Comparison of ENCODE assay signal across 8 cellular contexts in genomic region chr1:12618661-12619395, GRCh38. TPM values are rescaled to one million over a fixed set of nuclear protein-coding genes. Genes with fewer than 3 reads are reported as not detected.
A peak's percentile ranks its signal among the peaks of the same experiment; 100 is the strongest.
DNase-seq lines count a peak whose midpoint lies in the region; ATAC-seq and TF ChIP-seq lines count a peak whose summit lies in the region.

No MANE protein-coding gene starts in this region.

- H3K79me2 ChIP-seq in MM.1S (ENCODE audit: low read length) = no peaks in the 10 kb centered on the region

- H3K4me1 ChIP-seq in MM.1S (ENCODE audit: low read length) (peaks cover 13% of the 10 kb centered on the region), mesodermal cell (ENCODE audit: control insufficient read depth, insufficient read depth, low read length, poor library complexity, severe bottlenecking) (peaks cover 33% of the 10 kb centered on the region)
- peaks cover 38% of the 10 kb centered on the region for H3K4me1 ChIP-seq in effector memory CD4-positive, alpha-beta T cell (ENCODE audit: control insufficient read depth, insufficient read depth, low read length, poor library complexity, severe bottlenecking)

- peak overlapping the region; percentile 93 for H2AFZ ChIP-seq in MM.1S (ENCODE audit: low read length)

- no peaks in the 10 kb centered on the region for H3K9me2 ChIP-seq in MM.1S (replicated peaks; ENCODE audit: insufficient read depth, low read length)

- peaks cover 35% of the 10 kb centered on the region for H3K36me3 Mint-ChIP-seq in activated CD8-positive, alpha-beta T cell treated with anti-CD3 and anti-CD28 coated beads for 36 hours (ENCODE audit: low read depth)

- H3K27ac ChIP-seq in MM.1S (ENCODE audit: low read length) (no peak overlapping the region), mesodermal cell (ENCODE audit: low read depth, low read length, severe bottlenecking) (peak overlapping the region; percentile 90)
- H3K27ac ChIP-seq in effector memory CD4-positive, alpha-beta T cell (ENCODE audit: insufficient read depth, low read length, poor library complexity, severe bottlenecking) = peak overlapping the region; percentile 79

- H3F3A ChIP-seq in MM.1S (ENCODE audit: insufficient read depth, low read length) = peaks cover 13% of the 10 kb centered on the region; the same call in 1 of the 2 replicates

- peak overlapping the region; percentile 99 for H3K27ac Mint-ChIP-seq in activated CD8-positive, alpha-beta T cell treated with anti-CD3 and anti-CD28 coated beads for 36 hours

- WGBS in mesodermal cell (ENCODE audit: insufficient coverage in 2 of 2), 2 experiments = 1 to 3% methylated on average over 14 to 21 of the region's 28 CpGs

- no peak overlapping the region for H3K9ac ChIP-seq in MM.1S (ENCODE audit: low read length)

- H3K27me3 ChIP-seq in MM.1S (replicated peaks; ENCODE audit: insufficient read depth, low read length) = peaks cover 31% of the 10 kb centered on the region
- no peaks in the 10 kb centered on the region for H3K27me3 ChIP-seq in effector memory CD4-positive, alpha-beta T cell (replicated peaks; ENCODE audit: control insufficient read depth, insufficient read depth, low read length, poor library complexity, severe bottlenecking)

- no peaks in the 10 kb centered on the region for H3K27me3 Mint-ChIP-seq in activated CD8-positive, alpha-beta T cell treated with anti-CD3 and anti-CD28 coated beads for 36 hours

- H3K4me1 Mint-ChIP-seq in activated CD8-positive, alpha-beta T cell treated with anti-CD3 and anti-CD28 coated beads for 36 hours (ENCODE audit: low read depth) = peaks cover 43% of the 10 kb centered on the region

- peak; percentile 31 for ATAC-seq in activated CD8-positive, alpha-beta T cell treated with anti-CD3 and anti-CD28 coated beads for 36 hours
- no peak for ATAC-seq in GM21723 (IDR thresholded peaks at IDR 0.05; ENCODE audit: unreplicated experiment)

- no peaks in the 10 kb centered on the region for H3K9me3 ChIP-seq in MM.1S (replicated peaks; ENCODE audit: insufficient read depth, low read length)
- H3K9me3 ChIP-seq in effector memory CD4-positive, alpha-beta T cell (ENCODE audit: control insufficient read depth, low read length) = no peaks in the 10 kb centered on the region
- no peaks in the 10 kb centered on the region for H3K9me3 ChIP-seq in mesodermal cell (ENCODE audit: control insufficient read depth, low read length)

- H3K4me3 Mint-ChIP-seq in activated CD8-positive, alpha-beta T cell treated with anti-CD3 and anti-CD28 coated beads for 36 hours = peak overlapping the region; percentile 96

- intact Hi-C loops in activated CD8-positive, alpha-beta T cell treated with anti-CD3 and anti-CD28 coated beads for 36 hours (cut with micrococcal nuclease) = loop anchor here (2.0 to 5.0 kb wide), 2 partner anchors 107 to 146 kb away; no protein-coding TSS in a partner anchor

- DNase-seq in DMS53 treated with DMSO at 0.1 percent for 48 hours (lab: John Stamatoyannopoulos, UW; ENCODE audit: unreplicated experiment) (peak; percentile 63), MM.1S (peak; percentile 21), DMS 273 treated with DMSO at 0.1 percent for 48 hours (lab: John Stamatoyannopoulos, UW) (no peak)
- DNase-seq in activated CD8-positive, alpha-beta T cell treated with anti-CD3 and anti-CD28 coated beads for 36 hours = peak; percentile 78
- DNase-seq in effector memory CD4-positive, alpha-beta T cell = peak; percentile 49 to 72 (median 67)
- peak; percentile 63 to 69 for DNase-seq in stimulated activated CD8-positive, alpha-beta memory T cell treated with anti-CD3 and anti-CD28 coated beads, Interleukin-15, amount 100 ng/mL, for 48 hours (ENCODE audit: low read depth in 2 of 2)

- H4K20me1 ChIP-seq in MM.1S (ENCODE audit: insufficient read depth, low read length) = no peaks in the 10 kb centered on the region

- no peaks in the 10 kb centered on the region for H3K9me3 Mint-ChIP-seq in activated CD8-positive, alpha-beta T cell treated with anti-CD3 and anti-CD28 coated beads for 36 hours

- peak overlapping the region; percentile 87 for H3K4me2 ChIP-seq in MM.1S (ENCODE audit: low read depth, low read length)

- H3K4me3 ChIP-seq in MM.1S (ENCODE audit: low read length) (peak overlapping the region; percentile 75), mesodermal cell (ENCODE audit: extremely low read depth, insufficient read depth, low read length, poor library complexity, severe bottlenecking) (peak overlapping the region; percentile 59)
- peak overlapping the region; percentile 96 for H3K4me3 ChIP-seq in effector memory CD4-positive, alpha-beta T cell (ENCODE audit: insufficient read depth, low read depth, low read length, poor library complexity, severe bottlenecking)

- CTCF ChIA-PET in activated CD8-positive, alpha-beta T cell treated with anti-CD3 and anti-CD28 coated beads for 36 hours (lab: Charles Lee) = interaction anchor here (0.7 to 6.4 kb wide), 28 partner anchors 17 to 494 kb away, joined by 3 to 34 read pairs (median 6); no protein-coding TSS in a partner anchor

- no peak for TF ChIP-seq CTCF in MM.1S (IDR thresholded peaks at IDR 0.05; ENCODE audit: low read length)
- no peak for TF ChIP-seq CTCF in activated CD8-positive, alpha-beta T cell treated with anti-CD3 and anti-CD28 coated beads for 36 hours (IDR thresholded peaks at IDR 0.05)

- H3K36me3 ChIP-seq in MM.1S (replicated peaks; ENCODE audit: insufficient read depth, low read length) (no peaks in the 10 kb centered on the region), mesodermal cell (ENCODE audit: control insufficient read depth, insufficient read depth, low read length) (no peaks in the 10 kb centered on the region)
- H3K36me3 ChIP-seq in effector memory CD4-positive, alpha-beta T cell (ENCODE audit: control insufficient read depth, insufficient read depth, low read length) = no peaks in the 10 kb centered on the region

- POLR2A ChIA-PET in activated CD8-positive, alpha-beta T cell treated with anti-CD3 and anti-CD28 coated beads for 36 hours (lab: Charles Lee) = interaction anchor here (0.6 to 5.6 kb wide), 15 partner anchors 14 to 324 kb away, joined by 3 to 43 read pairs (median 4); no protein-coding TSS in a partner anchor

RNA-seq across cellular contexts. Expression of gene DHRS3, which starts 0.8 kb away (rescaled TPM):
- total RNA-seq in activated CD8-positive, alpha-beta T cell treated with anti-CD3 and anti-CD28 coated beads for 36 hours = 100 to 1,000 TPM; 129 to 135 TPM
- 4.3 TPM for polyA plus RNA-seq in mesodermal cell (2013, experiment 1 of 2)
- polyA plus RNA-seq in mesodermal cell (2013, experiment 2 of 2) = 4.7 TPM

RNA-seq across cellular contexts. Expression of gene AADACL4, which starts 25.1 kb away (rescaled TPM):
- not detected for total RNA-seq in activated CD8-positive, alpha-beta T cell treated with anti-CD3 and anti-CD28 coated beads for 36 hours
- not detected for polyA plus RNA-seq in mesodermal cell (2013, experiment 1 of 2)
- polyA plus RNA-seq in mesodermal cell (2013, experiment 2 of 2) = not detected
